8 cellular contexts compared by ENCODE assay signal in the genomic region with DNA sequence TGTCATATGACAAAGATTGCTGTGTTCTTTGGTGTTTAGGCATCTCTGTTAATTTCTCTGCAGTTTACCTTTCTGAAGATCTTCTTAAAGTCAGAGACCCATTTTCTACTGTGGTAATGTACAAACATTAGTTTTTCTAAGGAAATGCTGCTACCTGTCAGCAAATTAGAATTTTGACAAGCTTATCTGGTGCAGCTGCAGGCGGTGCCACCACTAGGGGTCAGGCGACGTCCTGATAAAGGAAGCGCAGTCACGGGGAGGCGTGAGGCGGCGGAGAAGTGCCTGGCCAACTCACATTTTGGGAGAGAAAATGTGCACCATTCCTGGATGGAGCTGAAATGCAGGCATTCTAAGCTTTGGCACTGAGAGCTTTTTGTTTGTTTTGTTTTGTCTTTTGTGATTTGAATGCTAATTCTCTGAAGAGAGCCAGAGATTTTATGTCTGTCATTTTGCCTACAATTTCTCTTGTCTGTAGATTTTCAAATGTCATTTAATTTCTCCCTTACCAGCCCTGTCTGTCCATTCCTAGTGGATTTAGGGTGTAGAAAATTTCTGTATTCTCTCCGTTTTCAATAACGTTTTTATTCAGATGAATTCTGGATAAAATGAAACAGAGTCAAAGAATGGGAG. TPM values are rescaled to one million over a fixed set of nuclear protein-coding genes. Genes with fewer than 3 reads are reported as not detected.
DNase-seq lines count a peak whose midpoint lies in the region; ATAC-seq lines count a peak whose summit lies in the region.

No MANE protein-coding gene starts in this region.

- WGBS in mesendoderm (ENCODE audit: extremely low coverage, insufficient coverage, low lambda C conversion rate), result no CpG with 5 or more reads among the region's 10 CpGs

- no peaks in the 10 kb centered on the region for H3K4me1 ChIP-seq in mesendoderm (ENCODE audit: control insufficient read depth, low read depth, low read length)

- no peak overlapping the region for H3K4ac ChIP-seq in mesendoderm (ENCODE audit: low read depth, low read length)

- H3K27me3 ChIP-seq in mesendoderm (ENCODE audit: insufficient read depth, low read length, poor library complexity), result no peaks in the 10 kb centered on the region

- no peak overlapping the region for H4K8ac ChIP-seq in mesendoderm (ENCODE audit: low read depth, low read length)

- no peak overlapping the region for H3K4me3 ChIP-seq in mesendoderm (ENCODE audit: low read length)

- H3K23ac ChIP-seq in mesendoderm (ENCODE audit: low read length), result no peak overlapping the region

- H3K18ac ChIP-seq in mesendoderm (ENCODE audit: low read length), result no peak overlapping the region

- no peaks in the 10 kb centered on the region for H3K36me3 ChIP-seq in mesendoderm (ENCODE audit: control insufficient read depth, insufficient read depth, low read length)

- no peaks in the 10 kb centered on the region for H3K79me1 ChIP-seq in mesendoderm (ENCODE audit: low read length)

- H3K56ac ChIP-seq in mesendoderm (ENCODE audit: low read length), result no peak overlapping the region

- no peak overlapping the region for H2BK5ac ChIP-seq in mesendoderm (ENCODE audit: low read length)

- ATAC-seq in GM19043 (IDR thresholded peaks at IDR 0.05; ENCODE audit: low read depth, unreplicated experiment), result peak; percentile 72
- ATAC-seq in HG03432 (IDR thresholded peaks at IDR 0.05; ENCODE audit: unreplicated experiment), result peak; percentile 75

- no peaks in the 10 kb centered on the region for H3K79me2 ChIP-seq in mesendoderm (ENCODE audit: control insufficient read depth, insufficient read depth, low read length)

- DNase-seq in Ammon's horn (ENCODE audit: low spot score) (peak; percentile 93), NCI-H748 treated with DMSO at 0.1 percent for 48 hours (lab: John Stamatoyannopoulos, UW) (peak; percentile 5), mesendoderm (peak; percentile 85)
- DNase-seq in activated CD8-positive, alpha-beta memory T cell treated with anti-CD3 and anti-CD28 coated beads for 1 hour (ENCODE audit: extremely low read depth in 1 of 2, low read depth in 1 of 2), result peak; percentile 47 to 75
- peak; percentile 53 for DNase-seq in effector CD8-positive, alpha-beta T cell (lab: John Stamatoyannopoulos, UW)
- DNase-seq in stimulated activated CD8-positive, alpha-beta memory T cell treated with anti-CD3 and anti-CD28 coated beads, Interleukin-15, amount 100 ng/mL, for 48 hours (ENCODE audit: low read depth in 2 of 2), result peak; percentile 63 to 67

- no peak overlapping the region for H4K5ac ChIP-seq in mesendoderm (ENCODE audit: low read length)

- no peak overlapping the region for H3K27ac ChIP-seq in mesendoderm (ENCODE audit: low read depth, low read length)

- no peak overlapping the region for H2BK15ac ChIP-seq in mesendoderm (replicated peaks; ENCODE audit: low read depth)

- H2AK5ac ChIP-seq in mesendoderm (ENCODE audit: low read length), result no peak overlapping the region

- H2BK120ac ChIP-seq in mesendoderm (ENCODE audit: low read depth, low read length), result no peak overlapping the region

- no peak overlapping the region for H3K9ac ChIP-seq in mesendoderm (ENCODE audit: low read length)

- no peak overlapping the region for H3K4me2 ChIP-seq in mesendoderm (ENCODE audit: low read length)

RNA-seq across cellular contexts. Expression of a gene that starts 24.9 kb away (rescaled TPM):
- 26.5 TPM for polyA plus RNA-seq in mesendoderm (2013, experiment 1 of 2)
- polyA plus RNA-seq in mesendoderm (2013, experiment 2 of 2), result 27.3 TPM

Comparison
In these comparisons a context has a peak if more than half of its experiments do, and no peak if none do; other contexts are left out.
1. DNase-seq: peak in every context shown above with its lines; median percentile 93 in Ammon's horn; 85 in mesendoderm; 65 in stimulated activated CD8-positive, alpha-beta memory T cell treated with anti-CD3 and anti-CD28 coated beads, Interleukin-15, amount 100 ng/mL, for 48 hours; 61 in activated CD8-positive, alpha-beta memory T cell treated with anti-CD3 and anti-CD28 coated beads for 1 hour; 53 in effector CD8-positive, alpha-beta T cell; 5 in NCI-H748 treated with DMSO at 0.1 percent for 48 hours.